22 cellular contexts compared by ENCODE assay signal in genomic region chr7:155943251-155943899, GRCh38.
A peak's percentile ranks its signal among the peaks of the same experiment; 100 is the strongest.
DNase-seq lines count a peak whose midpoint lies in the region; ATAC-seq and TF ChIP-seq lines count a peak whose summit lies in the region.
"Had no signal": no experiment of that assay in that cellular context is flagged by ENCODE, and none has a peak within 500 bp of the region (broad histone marks: within the 10 kb centered on the region; RNA-seq: fewer than 3 reads in every experiment).

No MANE protein-coding gene starts in this region.

- POLR2A ChIA-PET in activated CD4-positive, alpha-beta T cell treated with anti-CD3 and anti-CD28 coated beads for 36 hours (lab: Charles Lee): no interaction called here

- H3K9me3 ChIP-seq in BLaER1 (peaks cover 29% of the 10 kb centered on the region), psoas muscle (peaks cover 4% of the 10 kb centered on the region)

- H3K4me3 ChIP-seq in BLaER1: no peak overlapping the region
- no peak overlapping the region for H3K4me3 ChIP-seq in psoas muscle
- H3K4me3 ChIP-seq: PC-9, SK-N-MC had no signal

- H3K27ac Mint-ChIP-seq in activated CD4-positive, alpha-beta T cell treated with anti-CD3 and anti-CD28 coated beads for 36 hours: no peak overlapping the region
- H3K27ac Mint-ChIP-seq in activated naive CD8-positive, alpha-beta T cell treated with anti-CD3 and anti-CD28 coated beads, Interleukin-2, amount 50 U/mL, for 24 hours: no peak overlapping the region
- no peak overlapping the region for H3K27ac Mint-ChIP-seq in osteocyte (ENCODE audit: unreplicated experiment)
- H3K27ac Mint-ChIP-seq: CD14-positive monocyte had no signal

- H3K27me3 Mint-ChIP-seq in activated CD4-positive, alpha-beta T cell treated with anti-CD3 and anti-CD28 coated beads for 36 hours: peaks cover 4% of the 10 kb centered on the region
- H3K27me3 Mint-ChIP-seq in activated naive CD8-positive, alpha-beta T cell treated with anti-CD3 and anti-CD28 coated beads, Interleukin-2, amount 50 U/mL, for 24 hours: no peaks in the 10 kb centered on the region
- peaks cover 24% of the 10 kb centered on the region for H3K27me3 Mint-ChIP-seq in osteocyte (ENCODE audit: unreplicated experiment)

- TF ChIP-seq CTCF in osteocyte (IDR thresholded peaks at IDR 0.05) (no peak), psoas muscle (IDR thresholded peaks at IDR 0.05) (no peak)

- CTCF ChIA-PET in activated CD4-positive, alpha-beta T cell treated with anti-CD3 and anti-CD28 coated beads for 36 hours (lab: Charles Lee): no interaction called here

- no peak overlapping the region for H3K27ac ChIP-seq in BLaER1
- no peak overlapping the region for H3K27ac ChIP-seq in psoas muscle
- H3K27ac ChIP-seq: PC-9, RWPE1, SK-N-MC had no signal

- H3K9me3 Mint-ChIP-seq in activated CD4-positive, alpha-beta T cell treated with anti-CD3 and anti-CD28 coated beads for 36 hours (ENCODE audit: low read depth): peaks cover 7% of the 10 kb centered on the region
- H3K9me3 Mint-ChIP-seq in activated naive CD8-positive, alpha-beta T cell treated with anti-CD3 and anti-CD28 coated beads, Interleukin-2, amount 50 U/mL, for 24 hours: peaks cover 23% of the 10 kb centered on the region
- H3K9me3 Mint-ChIP-seq in osteocyte (ENCODE audit: unreplicated experiment): peaks cover 23% of the 10 kb centered on the region

- ATAC-seq in activated CD4-positive, alpha-beta T cell treated with anti-CD3 and anti-CD28 coated beads for 36 hours: peak; percentile 75
- peak; percentile 55 for ATAC-seq in activated naive CD8-positive, alpha-beta T cell treated with anti-CD3 and anti-CD28 coated beads, Interleukin-2, amount 50 U/mL, for 24 hours
- no peak for ATAC-seq in HG03521 (IDR thresholded peaks at IDR 0.05; ENCODE audit: unreplicated experiment)
- no peak for ATAC-seq in psoas muscle
- ATAC-seq: HCT116 had no signal

- H3K27me3 ChIP-seq in BLaER1 (no peaks in the 10 kb centered on the region), psoas muscle (ENCODE audit: insufficient read depth in 3 of 3, low read length in 2 of 3) (peaks cover 0 to 2% (median 0%) of the 10 kb centered on the region in 3 donors)

- intact Hi-C loops in activated CD4-positive, alpha-beta T cell treated with anti-CD3 and anti-CD28 coated beads for 36 hours (cut with DNase I, micrococcal nuclease): no loop called here
- intact Hi-C loops in psoas muscle (cut with DNase I): no loop called here

- no peak overlapping the region for H3K9ac ChIP-seq in BLaER1

- no peak overlapping the region for H3K4me3 Mint-ChIP-seq in activated CD4-positive, alpha-beta T cell treated with anti-CD3 and anti-CD28 coated beads for 36 hours
- H3K4me3 Mint-ChIP-seq in activated naive CD8-positive, alpha-beta T cell treated with anti-CD3 and anti-CD28 coated beads, Interleukin-2, amount 50 U/mL, for 24 hours: no peak overlapping the region
- H3K4me3 Mint-ChIP-seq in osteocyte (ENCODE audit: unreplicated experiment): no peak overlapping the region
- H3K4me3 Mint-ChIP-seq: CD14-positive monocyte had no signal

- H4K20me1 ChIP-seq in BLaER1: no peaks in the 10 kb centered on the region

- H3K4me2 ChIP-seq in BLaER1: peak overlapping the region; percentile 38
- H3K4me2 ChIP-seq: PC-9 had no signal

- peaks cover 14% of the 10 kb centered on the region for H3K4me1 Mint-ChIP-seq in activated CD4-positive, alpha-beta T cell treated with anti-CD3 and anti-CD28 coated beads for 36 hours
- peaks cover 17% of the 10 kb centered on the region for H3K4me1 Mint-ChIP-seq in activated naive CD8-positive, alpha-beta T cell treated with anti-CD3 and anti-CD28 coated beads, Interleukin-2, amount 50 U/mL, for 24 hours
- H3K4me1 Mint-ChIP-seq in osteocyte (ENCODE audit: unreplicated experiment): no peaks in the 10 kb centered on the region
- H3K4me1 Mint-ChIP-seq: CD14-positive monocyte had no signal

- WGBS in psoas muscle, 3 donors: 42 to 48% (median 46%) methylated on average over 6 of the region's 6 CpGs

- peaks cover 9% of the 10 kb centered on the region for H3K4me1 ChIP-seq in BLaER1
- H3K4me1 ChIP-seq in psoas muscle: no peaks in the 10 kb centered on the region

- H3K36me3 ChIP-seq in BLaER1: no peaks in the 10 kb centered on the region
- H3K36me3 ChIP-seq in psoas muscle (ENCODE audit: insufficient read depth in 1 of 2, low read depth in 1 of 2): no peaks in the 10 kb centered on the region

- no peaks in the 10 kb centered on the region for H3K36me3 Mint-ChIP-seq in activated CD4-positive, alpha-beta T cell treated with anti-CD3 and anti-CD28 coated beads for 36 hours (ENCODE audit: low read depth)
- H3K36me3 Mint-ChIP-seq in activated naive CD8-positive, alpha-beta T cell treated with anti-CD3 and anti-CD28 coated beads, Interleukin-2, amount 50 U/mL, for 24 hours (ENCODE audit: low read depth): no peaks in the 10 kb centered on the region
- H3K36me3 Mint-ChIP-seq in osteocyte (ENCODE audit: unreplicated experiment): no peaks in the 10 kb centered on the region
- H3K36me3 Mint-ChIP-seq: CD14-positive monocyte had no signal

- DNase-seq in activated CD4-positive, alpha-beta T cell treated with anti-CD3 and anti-CD28 coated beads for 36 hours: no peak
- no peak for DNase-seq in activated CD4-positive, alpha-beta T cell treated with anti-CD3 and anti-CD28 coated beads, Interleukin-2, amount 50 U/mL, for 1 hour
- DNase-seq in activated naive CD8-positive, alpha-beta T cell treated with anti-CD3 and anti-CD28 coated beads, Interleukin-2, amount 50 U/mL, for 24 hours: no peak
- DNase-seq in osteocyte (ENCODE audit: extremely low spot score, unreplicated experiment): peak; percentile 68
- no peak for DNase-seq in psoas muscle
- no peak for DNase-seq in activated effector memory CD4-positive, alpha-beta T cell treated with anti-CD3 and anti-CD28 coated beads, Interleukin-2, amount 50 U/mL, for 16 hours
- DNase-seq: AML-193, GDM1, KG1, NCI-H1105, NCI-H2029 treated with DMSO at 0.1 percent for 48 hours, NCI-H345, NCI-H524, NCI-H82, PC-9, SHP77 treated with DMSO at 0.1 percent for 48 hours had no signal

Comparison
In these comparisons a context has a peak if more than half of its experiments do, and no peak if none do; other contexts are left out.
1. ATAC-seq: peak in activated CD4-positive, alpha-beta T cell treated with anti-CD3 and anti-CD28 coated beads for 36 hours (single experiment) and activated naive CD8-positive, alpha-beta T cell treated with anti-CD3 and anti-CD28 coated beads, Interleukin-2, amount 50 U/mL, for 24 hours (single experiment); none in HG03521 (single experiment) and psoas muscle (0 of 4).